Comparison of ENCODE assay signal across 20 cellular contexts in genomic region chr6:87828044-87828443, GRCh38.
DNase-seq lines count a peak whose midpoint lies in the region; ATAC-seq and TF ChIP-seq lines count a peak whose summit lies in the region.
"Had no signal": no experiment of that assay in that cellular context is flagged by ENCODE, and none has a peak within 500 bp of the region (broad histone marks: within the 10 kb centered on the region; RNA-seq: fewer than 3 reads in every experiment).

No MANE protein-coding gene starts in this region.

- peaks cover 0 to 1% of the 10 kb centered on the region in 2 donors for H3K9me3 Mint-ChIP-seq in stimulated activated naive B cell treated with anti-CD40 and anti-IgM and Interleukin-4, amounts not matched to agents 10 μg/mL and 1 μg/mL and 100 μg/mL, for 72 hours
- H3K9me3 Mint-ChIP-seq in GM23338: no peaks in the 10 kb centered on the region

- H3K4me3 Mint-ChIP-seq in stimulated activated naive B cell treated with anti-CD40 and anti-IgM and Interleukin-4, amounts not matched to agents 10 μg/mL and 1 μg/mL and 100 μg/mL, for 72 hours: no peak overlapping the region
- no peak overlapping the region for H3K4me3 Mint-ChIP-seq in GM23338
- H3K4me3 Mint-ChIP-seq: CD14-positive monocyte had no signal

- H3K4me1 ChIP-seq in OCI-LY1 (ENCODE audit: insufficient read depth, low read length, severe bottlenecking) (peaks cover 66% of the 10 kb centered on the region), GM23338 (ENCODE audit: insufficient read depth) (no peaks in the 10 kb centered on the region), left ventricle myocardium inferior (peaks cover 6% of the 10 kb centered on the region)

- no peaks in the 10 kb centered on the region for H3F3A ChIP-seq in OCI-LY1 (ENCODE audit: insufficient read depth, low read length)
- no peaks in the 10 kb centered on the region for H3F3A ChIP-seq in GM23338 (replicated peaks; ENCODE audit: low read depth)

- H3K36me3 Mint-ChIP-seq in stimulated activated naive B cell treated with anti-CD40 and anti-IgM and Interleukin-4, amounts not matched to agents 10 μg/mL and 1 μg/mL and 100 μg/mL, for 72 hours: no peaks in the 10 kb centered on the region
- no peaks in the 10 kb centered on the region; the same call in 2 of the 3 replicates for H3K36me3 Mint-ChIP-seq in GM23338 (ENCODE audit: low read depth)

- H3K27ac ChIP-seq in OCI-LY1 (ENCODE audit: low read depth, low read length, poor library complexity, severe bottlenecking) (peak overlapping the region; percentile 80), GM23338 (ENCODE audit: low read depth) (no peak overlapping the region), left ventricle myocardium inferior (replicated peaks) (no peak overlapping the region)
- H3K27ac ChIP-seq: Peyer's patch had no signal

- H3K9me2 ChIP-seq in OCI-LY1 (ENCODE audit: low read depth, low read length) (no peaks in the 10 kb centered on the region), GM23338 (ENCODE audit: insufficient read depth) (peaks cover 5% of the 10 kb centered on the region; the same call in 1 of the 2 replicates)

- H2AFZ ChIP-seq in OCI-LY1 (ENCODE audit: low read length): peak overlapping the region; percentile 35; the same call in 1 of the 2 replicates
- no peak overlapping the region for H2AFZ ChIP-seq in GM23338

- intact Hi-C loops in left ventricle myocardium inferior (cut with micrococcal nuclease): no loop called here

- ATAC-seq in GM18511 (IDR thresholded peaks at IDR 0.05; ENCODE audit: unreplicated experiment) (peak; percentile 55), HG02642 (IDR thresholded peaks at IDR 0.05; ENCODE audit: poor library complexity, unreplicated experiment) (peak; percentile 44), GM23338 (no peak)
- no peak for ATAC-seq in stimulated activated naive B cell treated with anti-CD40 and anti-IgM and Interleukin-4, amounts not matched to agents 10 μg/mL and 1 μg/mL and 100 μg/mL, for 72 hours (replicated peaks)
- ATAC-seq: SK-N-SH treated with all-trans-retinoic acid at 6 μM for 48 hours had no signal

- no peak for DNase-seq in stimulated activated naive B cell treated with anti-CD40 and anti-IgM and Interleukin-4, amounts not matched to agents 10 μg/mL and 1 μg/mL and 100 μg/mL, for 72 hours
- no peak for DNase-seq in activated naive CD4-positive, alpha-beta T cell treated with anti-CD3 and anti-CD28 coated beads, Interleukin-2, amount 50 U/mL, for 16 hours
- DNase-seq in GM23338 (ENCODE audit: low spot score): no peak
- DNase-seq in left ventricle myocardium inferior: no peak
- DNase-seq: ACHN, AML-193, DMS153, Karpas-422, MG63, NCI-H1092 treated with DMSO at 0.1 percent for 48 hours, NCI-H2081 treated with DMSO at 0.1 percent for 48 hours, NCI-H510A treated with DMSO at 0.1 percent for 48 hours, Peyer's patch, SHP77 had no signal

- H3K79me2 ChIP-seq in OCI-LY1 (ENCODE audit: insufficient read depth, low read length): no peaks in the 10 kb centered on the region
- H3K79me2 ChIP-seq in GM23338 (replicated peaks; ENCODE audit: insufficient read depth): no peaks in the 10 kb centered on the region

- peak overlapping the region; percentile 34 for H3K4me2 ChIP-seq in OCI-LY1 (ENCODE audit: low read length)
- H3K4me2 ChIP-seq in GM23338: no peak overlapping the region

- H4K20me1 ChIP-seq in OCI-LY1 (ENCODE audit: insufficient read depth, low read length) (no peaks in the 10 kb centered on the region), GM23338 (replicated peaks; ENCODE audit: insufficient read depth) (no peaks in the 10 kb centered on the region)

- H3K9me3 ChIP-seq in OCI-LY1 (ENCODE audit: low read length) (no peaks in the 10 kb centered on the region), left ventricle myocardium inferior (replicated peaks) (no peaks in the 10 kb centered on the region)
- H3K9me3 ChIP-seq: HAP-1, MG63, Peyer's patch had no signal

- peak overlapping the region; percentile 36 for H3K9ac ChIP-seq in OCI-LY1 (ENCODE audit: low read length)

- H3K27me3 ChIP-seq in OCI-LY1 (ENCODE audit: insufficient read depth, low read length): no peaks in the 10 kb centered on the region
- no peaks in the 10 kb centered on the region for H3K27me3 ChIP-seq in GM23338 (ENCODE audit: insufficient read depth)
- H3K27me3 ChIP-seq in left ventricle myocardium inferior (ENCODE audit: low read depth): peaks cover 5% of the 10 kb centered on the region
- H3K27me3 ChIP-seq: MG63, Peyer's patch had no signal

- H3K27me3 Mint-ChIP-seq in stimulated activated naive B cell treated with anti-CD40 and anti-IgM and Interleukin-4, amounts not matched to agents 10 μg/mL and 1 μg/mL and 100 μg/mL, for 72 hours: peaks cover 0 to 5% of the 10 kb centered on the region in 2 donors
- H3K27me3 Mint-ChIP-seq in GM23338 (ENCODE audit: insufficient read depth, low read depth, poor library complexity): peaks cover 2% of the 10 kb centered on the region

- H3K36me3 ChIP-seq in OCI-LY1 (ENCODE audit: insufficient read depth, low read length) (no peaks in the 10 kb centered on the region), GM23338 (ENCODE audit: insufficient read depth) (no peaks in the 10 kb centered on the region), left ventricle myocardium inferior (no peaks in the 10 kb centered on the region)
- H3K36me3 ChIP-seq: HAP-1, MG63, Peyer's patch had no signal

- H3K4me3 ChIP-seq in OCI-LY1 (ENCODE audit: low read depth, low read length, poor library complexity, severe bottlenecking): no peak overlapping the region
- H3K4me3 ChIP-seq in GM23338: no peak overlapping the region
- no peak overlapping the region for H3K4me3 ChIP-seq in left ventricle myocardium inferior
- H3K4me3 ChIP-seq: HAP-1, MG63, Peyer's patch had no signal

- peak overlapping the region; percentile 34 for H3K27ac Mint-ChIP-seq in stimulated activated naive B cell treated with anti-CD40 and anti-IgM and Interleukin-4, amounts not matched to agents 10 μg/mL and 1 μg/mL and 100 μg/mL, for 72 hours
- H3K27ac Mint-ChIP-seq in GM23338: no peak overlapping the region

- TF ChIP-seq CTCF in OCI-LY1 (IDR thresholded peaks at IDR 0.05; ENCODE audit: low read length): peak; percentile 10; the same call in 1 of the 2 replicates
- TF ChIP-seq CTCF in GM23338 (conservative IDR thresholded peaks at IDR 0.05; ENCODE audit: low read depth in 2 of 2): no peak
- no peak for TF ChIP-seq CTCF in left ventricle myocardium inferior (IDR thresholded peaks at IDR 0.05; ENCODE audit: borderline replicate concordance)

- peaks cover 16 to 37% of the 10 kb centered on the region in 2 donors for H3K4me1 Mint-ChIP-seq in stimulated activated naive B cell treated with anti-CD40 and anti-IgM and Interleukin-4, amounts not matched to agents 10 μg/mL and 1 μg/mL and 100 μg/mL, for 72 hours
- H3K4me1 Mint-ChIP-seq in GM23338: no peaks in the 10 kb centered on the region

TF ChIP-seq in GM23338, 12 proteins besides CTCF, POLR2A, EP300 and RAD21 (continues in another document):
- TF ChIP-seq ZNF331 (CRISPR knock-in tag; IDR thresholded peaks at IDR 0.05; ENCODE audit: low read depth) (no peak), EZH2phosphoT487 (IDR thresholded peaks at IDR 0.05; ENCODE audit: unreplicated experiment) (no peak)

Comparison
In these comparisons a context has a peak if more than half of its experiments do, and no peak if none do; other contexts are left out.
1. ATAC-seq: peak in GM18511 (single experiment) and HG02642 (single experiment); none in stimulated activated naive B cell treated with anti-CD40 and anti-IgM and Interleukin-4, amounts not matched to agents 10 μg/mL and 1 μg/mL and 100 μg/mL, for 72 hours (0 of 2) and GM23338 (single experiment).